ENCODE assay signal across 8 cellular contexts in genomic region chr10:103659674-103660363, GRCh38.
A peak's percentile ranks its signal among the peaks of the same experiment; 100 is the strongest.
DNase-seq lines count a peak whose midpoint lies in the region; ATAC-seq and TF ChIP-seq lines count a peak whose summit lies in the region.

No MANE protein-coding gene starts in this region.

- peaks cover 17% of the 10 kb centered on the region; the same call in 1 of the 2 replicates for H3K36me3 ChIP-seq in Loucy (ENCODE audit: insufficient read depth, low read length)
- H3K36me3 ChIP-seq in mesodermal cell (ENCODE audit: control insufficient read depth, insufficient read depth, low read length), result peaks cover 58% of the 10 kb centered on the region

- H3K36me3 Mint-ChIP-seq in activated CD4-positive, alpha-beta memory T cell treated with anti-CD3 and anti-CD28 coated beads, Interleukin-2, amount 10 ng/mL, durations not matched to agents 7 days and 5 days (ENCODE audit: low read depth), result peaks cover 38% of the 10 kb centered on the region

- POLR2A ChIA-PET in activated CD4-positive, alpha-beta memory T cell treated with anti-CD3 and anti-CD28 coated beads, Interleukin-2, amount 10 ng/mL, durations not matched to agents 7 days and 5 days (lab: Charles Lee), result interaction anchor here (0.9 to 2.2 kb wide), 13 partner anchors 9 to 461 kb away, joined by 3 to 15 read pairs (median 3); partner anchors contain the start of gene TAF5

- CTCF ChIA-PET in activated CD4-positive, alpha-beta memory T cell treated with anti-CD3 and anti-CD28 coated beads, Interleukin-2, amount 10 ng/mL, durations not matched to agents 7 days and 5 days (lab: Charles Lee), result interaction anchor here (0.9 to 3.6 kb wide), 2 partner anchors 27 to 37 kb away, joined by 3 to 17 read pairs; no protein-coding TSS in a partner anchor

- peak overlapping the region; percentile 2 for H3K27ac ChIP-seq in mesodermal cell (ENCODE audit: low read depth, low read length, severe bottlenecking)

- H2AFZ ChIP-seq in Loucy (ENCODE audit: low read length), result peak overlapping the region; percentile 26; the same call in 1 of the 2 replicates

- H3K79me2 ChIP-seq in Loucy (ENCODE audit: insufficient read depth, low read length), result no peaks in the 10 kb centered on the region

- no peaks in the 10 kb centered on the region for H3K4me1 ChIP-seq in Loucy (ENCODE audit: insufficient read depth, low read length, poor library complexity, severe bottlenecking)
- H3K4me1 ChIP-seq in mesodermal cell (ENCODE audit: control insufficient read depth, insufficient read depth, low read length, poor library complexity, severe bottlenecking), result peaks cover 18% of the 10 kb centered on the region

- TF ChIP-seq CTCF in Loucy (conservative IDR thresholded peaks at IDR 0.05; ENCODE audit: low read length), result no peak

- no peaks in the 10 kb centered on the region for H3K9me2 ChIP-seq in Loucy (replicated peaks; ENCODE audit: low read depth, low read length)

- peak overlapping the region; percentile 74 for H3K27ac Mint-ChIP-seq in activated CD4-positive, alpha-beta memory T cell treated with anti-CD3 and anti-CD28 coated beads, Interleukin-2, amount 10 ng/mL, durations not matched to agents 7 days and 5 days

- H3K27me3 Mint-ChIP-seq in activated CD4-positive, alpha-beta memory T cell treated with anti-CD3 and anti-CD28 coated beads, Interleukin-2, amount 10 ng/mL, durations not matched to agents 7 days and 5 days, result no peaks in the 10 kb centered on the region

- H3K4me3 ChIP-seq in Loucy (ENCODE audit: low read length, poor library complexity, severe bottlenecking) (peak overlapping the region; percentile 68), mesodermal cell (ENCODE audit: extremely low read depth, insufficient read depth, low read length, poor library complexity, severe bottlenecking) (no peak overlapping the region)

- H3K9me3 ChIP-seq in Loucy (ENCODE audit: insufficient read depth, low read depth, low read length), result no peaks in the 10 kb centered on the region
- peaks cover 15% of the 10 kb centered on the region for H3K9me3 ChIP-seq in mesodermal cell (ENCODE audit: control insufficient read depth, low read length)

- H3K27me3 ChIP-seq in Loucy (ENCODE audit: insufficient read depth, low read length, poor library complexity, severe bottlenecking), result no peaks in the 10 kb centered on the region

- H3K4me1 Mint-ChIP-seq in activated CD4-positive, alpha-beta memory T cell treated with anti-CD3 and anti-CD28 coated beads, Interleukin-2, amount 10 ng/mL, durations not matched to agents 7 days and 5 days, result peaks cover 26% of the 10 kb centered on the region

- peak; percentile 87 for DNase-seq in ELR (ENCODE audit: low read depth)
- DNase-seq in activated CD4-positive, alpha-beta memory T cell treated with anti-CD3 and anti-CD28 coated beads, Interleukin-2, amount 10 ng/mL, durations not matched to agents 7 days and 5 days, result peak; percentile 72
- peak; percentile 36 for DNase-seq in effector CD8-positive, alpha-beta T cell (lab: John Stamatoyannopoulos, UW)
- DNase-seq in stimulated activated CD8-positive, alpha-beta memory T cell treated with anti-CD3 and anti-CD28 coated beads, Interleukin-4, amount 100 ng/mL, for 48 hours, result peak; percentile 63
- no peak for DNase-seq in KBM-7

- peak overlapping the region; percentile 62 for H3K4me2 ChIP-seq in Loucy (ENCODE audit: low read depth, low read length, poor library complexity, severe bottlenecking)

- in situ Hi-C loops in KBM-7 (cut with MboI; ENCODE audit: low pct_unique_long_range_greater_than_20kb, low sequenced_read_pairs), result no loop called here

- H3F3A ChIP-seq in Loucy (ENCODE audit: low read depth), result no peaks in the 10 kb centered on the region

- H4K20me1 ChIP-seq in Loucy (ENCODE audit: insufficient read depth, low read length, poor library complexity, severe bottlenecking), result no peaks in the 10 kb centered on the region

- H3K9me3 Mint-ChIP-seq in activated CD4-positive, alpha-beta memory T cell treated with anti-CD3 and anti-CD28 coated beads, Interleukin-2, amount 10 ng/mL, durations not matched to agents 7 days and 5 days, result peaks cover 12% of the 10 kb centered on the region

- peak; percentile 85 for ATAC-seq in GM21528 (IDR thresholded peaks at IDR 0.05; ENCODE audit: low FRiP score, unreplicated experiment)

- 87 to 93% methylated on average over 9 to 10 of the region's 11 CpGs for WGBS in mesodermal cell (ENCODE audit: insufficient coverage in 2 of 2), 2 experiments

- H3K4me3 Mint-ChIP-seq in activated CD4-positive, alpha-beta memory T cell treated with anti-CD3 and anti-CD28 coated beads, Interleukin-2, amount 10 ng/mL, durations not matched to agents 7 days and 5 days, result peak overlapping the region; percentile 82

- H3K9ac ChIP-seq in Loucy (ENCODE audit: low read depth, low read length, poor library complexity, severe bottlenecking), result peak overlapping the region; percentile 53
